ENCODE assay signal across 8 cellular contexts in genomic region chr6:56693246-56693607, GRCh38. TPM values are rescaled to one million over a fixed set of nuclear protein-coding genes. Genes with fewer than 3 reads are reported as not detected.
A peak's percentile ranks its signal among the peaks of the same experiment; 100 is the strongest.
DNase-seq lines count a peak whose midpoint lies in the region; ATAC-seq lines count a peak whose summit lies in the region.

No MANE protein-coding gene starts in this region.

- ATAC-seq in GM21390 (IDR thresholded peaks at IDR 0.05; ENCODE audit: unreplicated experiment) (no peak), GM19351 (IDR thresholded peaks at IDR 0.05; ENCODE audit: unreplicated experiment) (no peak)

- DNase-seq in NCI-H748 (lab: John Stamatoyannopoulos, UW; ENCODE audit: unreplicated experiment): peak; percentile 21
- DNase-seq in NCI-H748 treated with DMSO at 0.1 percent for 48 hours (lab: John Stamatoyannopoulos, UW): no peak
- peak; percentile 23 for DNase-seq in cerebellum (ENCODE audit: low spot score)
- DNase-seq in lung microvascular endothelial cell (ENCODE audit: low read depth in 2 of 2): peak; percentile 34 to 51
- no peak for DNase-seq in NAMALWA (ENCODE audit: low spot score)
- no peak for DNase-seq in NCI-H1436 treated with DMSO at 0.1 percent for 48 hours (lab: John Stamatoyannopoulos, UW)

RNA-seq across cellular contexts. Expression of gene DST, which starts 50.5 kb away (rescaled TPM):
- total RNA-seq in cerebellum (383 TPM), lung microvascular endothelial cell (148 and 176 TPM in 2 replicates)

Comparison
In these comparisons a context has a peak if more than half of its experiments do, and no peak if none do; other contexts are left out.
1. DNase-seq: peak in NCI-H748 (single experiment), cerebellum (single experiment) and lung microvascular endothelial cell (2 of 2); none in NCI-H748 treated with DMSO at 0.1 percent for 48 hours (single experiment), NAMALWA (single experiment) and NCI-H1436 treated with DMSO at 0.1 percent for 48 hours (single experiment).